Comparison of ENCODE assay signal across 1 cellular context in genomic region chr16:5032748-5033167, GRCh38.
A peak's percentile ranks its signal among the peaks of the same experiment; 100 is the strongest.
TF ChIP-seq lines count a peak whose summit lies in the region.

No MANE protein-coding gene starts in this region.

TF ChIP-seq in HepG2, 621 proteins besides CTCF, POLR2A, EP300 and RAD21 (continued from another document and continues in another):
- TF ChIP-seq ZGPAT (CRISPR knock-in tag; IDR thresholded peaks at IDR 0.05) (no peak), EED (CRISPR knock-in tag; IDR thresholded peaks at IDR 0.05) (no peak), HMGA1 (CRISPR knock-in tag; conservative IDR thresholded peaks at IDR 0.05) (no peak), BCL6 (CRISPR knock-in tag; IDR thresholded peaks at IDR 0.05) (0 out of 2 replicates have a peak, but pooled peaks have one; percentile 23), ZNF589 (CRISPR knock-in tag; conservative IDR thresholded peaks at IDR 0.05) (no peak), ISX (CRISPR knock-in tag; conservative IDR thresholded peaks at IDR 0.05) (no peak), TRIM22 (IDR thresholded peaks at IDR 0.05) (no peak), SNAPC5 (CRISPR knock-in tag; IDR thresholded peaks at IDR 0.05; ENCODE audit: borderline replicate concordance) (no peak), UBTF (CRISPR knock-in tag; IDR thresholded peaks at IDR 0.05) (no peak), ZNF546 (CRISPR knock-in tag; conservative IDR thresholded peaks at IDR 0.05) (no peak), SNRNP70 (IDR thresholded peaks at IDR 0.05; ENCODE audit: low read depth, low read length) (no peak), ZNF788 (CRISPR knock-in tag; IDR thresholded peaks at IDR 0.05; ENCODE audit: borderline replicate concordance) (no peak), MAX (IDR thresholded peaks at IDR 0.05) (no peak; the same call in 1 of the 2 replicates), ZNF20 (CRISPR knock-in tag; IDR thresholded peaks at IDR 0.05) (no peak), ATF1 (CRISPR knock-in tag; IDR thresholded peaks at IDR 0.05) (no peak), GFI1 (CRISPR knock-in tag; IDR thresholded peaks at IDR 0.05; ENCODE audit: borderline replicate concordance) (no peak), MXD3 (CRISPR knock-in tag; IDR thresholded peaks at IDR 0.05) (no peak), ZBTB14 (CRISPR knock-in tag; IDR thresholded peaks at IDR 0.05) (no peak), CENPX (CRISPR knock-in tag; IDR thresholded peaks at IDR 0.05) (no peak), ATM (IDR thresholded peaks at IDR 0.05; ENCODE audit: borderline replicate concordance) (no peak), ZNF121 (CRISPR knock-in tag; IDR thresholded peaks at IDR 0.05) (no peak), THYN1 (CRISPR knock-in tag; IDR thresholded peaks at IDR 0.05; ENCODE audit: borderline replicate concordance, low read depth) (no peak), ZSCAN20 (CRISPR knock-in tag; IDR thresholded peaks at IDR 0.05; ENCODE audit: borderline replicate concordance) (no peak), KMT2A (CRISPR knock-in tag; IDR thresholded peaks at IDR 0.05) (no peak), HOMEZ (CRISPR knock-in tag; IDR thresholded peaks at IDR 0.05; ENCODE audit: low read depth) (no peak), CENPT (CRISPR knock-in tag; IDR thresholded peaks at IDR 0.05; ENCODE audit: low read depth) (no peak), RARA (CRISPR knock-in tag; IDR thresholded peaks at IDR 0.05) (peak; percentile 66), IKZF1 (IDR thresholded peaks at IDR 0.05) (no peak), HMG20B (CRISPR knock-in tag; conservative IDR thresholded peaks at IDR 0.05) (no peak), ZSCAN29 (CRISPR knock-in tag; conservative IDR thresholded peaks at IDR 0.05) (peak; percentile 51; the same call in 1 of the 2 replicates), KDM5A (IDR thresholded peaks at IDR 0.05; ENCODE audit: borderline replicate concordance, low read length) (no peak), YEATS2 (CRISPR knock-in tag; IDR thresholded peaks at IDR 0.05; ENCODE audit: borderline replicate concordance) (peak; percentile 49; the same call in 1 of the 2 replicates), ZC3H4 (CRISPR knock-in tag; IDR thresholded peaks at IDR 0.05; ENCODE audit: borderline replicate concordance) (no peak), ZFY (CRISPR knock-in tag; IDR thresholded peaks at IDR 0.05) (no peak), MLXIP (CRISPR knock-in tag; IDR thresholded peaks at IDR 0.05; ENCODE audit: borderline replicate concordance) (no peak), HOXD1 (CRISPR knock-in tag; IDR thresholded peaks at IDR 0.05) (no peak), MTF2 (CRISPR knock-in tag; IDR thresholded peaks at IDR 0.05; ENCODE audit: borderline replicate concordance) (no peak), ZNF451 (CRISPR knock-in tag; IDR thresholded peaks at IDR 0.05) (no peak), RNF2 (conservative IDR thresholded peaks at IDR 0.05; ENCODE audit: low read depth) (no peak), TERF1 (CRISPR knock-in tag; IDR thresholded peaks at IDR 0.05) (no peak), ZNF446 (CRISPR knock-in tag; IDR thresholded peaks at IDR 0.05) (no peak), SKIL (CRISPR knock-in tag; IDR thresholded peaks at IDR 0.05; ENCODE audit: borderline replicate concordance) (no peak), ATF5 (CRISPR knock-in tag; IDR thresholded peaks at IDR 0.05; ENCODE audit: low read depth) (no peak), ZNF777 (CRISPR knock-in tag; IDR thresholded peaks at IDR 0.05) (no peak), ERF (CRISPR knock-in tag; IDR thresholded peaks at IDR 0.05) (no peak; the same call in 1 of the 2 replicates), MTA3 (CRISPR knock-in tag; IDR thresholded peaks at IDR 0.05) (no peak), MXD1 (CRISPR knock-in tag; IDR thresholded peaks at IDR 0.05) (no peak), KAT7 (CRISPR knock-in tag; IDR thresholded peaks at IDR 0.05; ENCODE audit: borderline replicate concordance) (no peak), BORCS8-MEF2B (CRISPR knock-in tag; IDR thresholded peaks at IDR 0.05) (no peak), ZNF556 (CRISPR knock-in tag; IDR thresholded peaks at IDR 0.05; ENCODE audit: borderline replicate concordance) (no peak), ZNF607 (CRISPR knock-in tag; IDR thresholded peaks at IDR 0.05; ENCODE audit: borderline replicate concordance) (no peak), ZFP37 (CRISPR knock-in tag; IDR thresholded peaks at IDR 0.05; ENCODE audit: borderline replicate concordance) (no peak), ELF4 (CRISPR knock-in tag; IDR thresholded peaks at IDR 0.05; ENCODE audit: borderline replicate concordance) (no peak), FOXP1 (IDR thresholded peaks at IDR 0.05) (peak; percentile 72), FOXP1 (CRISPR knock-in tag; IDR thresholded peaks at IDR 0.05) (peak; percentile 93), ZNF274 (CRISPR knock-in tag; IDR thresholded peaks at IDR 0.05) (no peak), MIER2 (CRISPR knock-in tag; IDR thresholded peaks at IDR 0.05) (no peak), ZNF558 (CRISPR knock-in tag; IDR thresholded peaks at IDR 0.05; ENCODE audit: borderline replicate concordance) (no peak), DNMT3B (CRISPR knock-in tag; conservative IDR thresholded peaks at IDR 0.05) (peak; percentile 81)
